In the genomic region with DNA sequence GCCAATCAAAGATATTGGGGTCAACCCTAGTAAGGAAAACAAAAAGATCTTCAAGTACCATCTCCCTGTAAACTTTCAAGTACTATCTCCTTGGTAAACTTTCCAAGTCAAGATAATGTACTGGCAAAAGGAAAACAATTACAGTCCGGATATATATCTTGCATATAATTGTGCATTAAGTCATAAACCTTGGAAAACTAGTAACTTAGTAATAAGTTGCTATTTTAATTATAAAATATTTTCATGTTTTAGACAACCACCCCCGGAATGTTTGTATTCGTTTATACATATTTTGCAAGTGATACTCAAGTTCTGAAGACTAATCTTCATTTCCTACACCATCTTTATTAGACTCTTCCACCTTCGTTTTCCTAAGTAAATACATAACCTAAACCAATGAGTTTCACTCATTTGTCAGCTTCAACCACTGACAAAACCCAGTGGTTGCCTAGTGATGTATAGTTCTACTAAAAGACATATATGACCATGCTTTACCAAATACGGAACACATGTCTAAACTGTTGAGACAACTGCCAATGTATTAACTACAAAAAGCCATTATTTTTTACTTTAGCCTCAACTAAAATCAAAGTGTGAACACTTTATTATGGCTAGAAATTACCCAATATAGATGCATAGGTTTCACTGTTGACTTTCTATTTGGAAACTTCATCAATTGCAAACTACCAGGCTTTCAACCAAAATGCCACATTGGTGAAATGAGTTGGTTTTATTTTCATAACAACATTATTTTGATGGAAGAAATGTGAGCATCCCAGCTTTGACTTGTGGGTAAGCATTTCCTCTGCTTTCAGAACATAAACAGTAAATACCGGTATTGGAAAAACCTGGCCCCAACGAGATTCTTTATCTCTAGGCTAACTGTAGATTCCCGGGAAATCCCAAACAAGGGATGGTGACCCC, we compare ENCODE assay signal across 8 cellular contexts. TPM values are rescaled to one million over a fixed set of nuclear protein-coding genes. Genes with fewer than 3 reads are reported as not detected.
A peak's percentile ranks its signal among the peaks of the same experiment; 100 is the strongest.
DNase-seq lines count a peak whose midpoint lies in the region; ATAC-seq and TF ChIP-seq lines count a peak whose summit lies in the region.

No MANE protein-coding gene starts in this region.

- H3K4me1 Mint-ChIP-seq in activated B cell treated with CpG ODN at 0.5 μM for 24 hours, result peaks cover 36% of the 10 kb centered on the region
- H3K4me1 Mint-ChIP-seq in stimulated activated naive B cell treated with anti-CD40 and anti-IgM and Interleukin-4, amounts not matched to agents 10 μg/mL and 1 μg/mL and 100 μg/mL, for 72 hours, result peaks cover 14 to 37% of the 10 kb centered on the region in 2 donors

- DNase-seq in NCI-H2171 treated with DMSO at 0.1 percent for 48 hours (lab: John Stamatoyannopoulos, UW) (peak; percentile 27), NCI-H2171 (lab: John Stamatoyannopoulos, UW) (no peak), activated B cell treated with CpG ODN at 0.5 μM for 24 hours (no peak), COLO668 (lab: John Stamatoyannopoulos, UW; ENCODE audit: unreplicated experiment) (no peak), hippocampal formation (lab: John Stamatoyannopoulos, UW) (no peak)
- no peak for DNase-seq in stimulated activated naive B cell treated with anti-CD40 and anti-IgM and Interleukin-4, amounts not matched to agents 10 μg/mL and 1 μg/mL and 100 μg/mL, for 72 hours

- H3K36me3 Mint-ChIP-seq in activated B cell treated with CpG ODN at 0.5 μM for 24 hours (ENCODE audit: low read depth), result peaks cover 3% of the 10 kb centered on the region
- peaks cover 0 to 8% of the 10 kb centered on the region in 2 donors for H3K36me3 Mint-ChIP-seq in stimulated activated naive B cell treated with anti-CD40 and anti-IgM and Interleukin-4, amounts not matched to agents 10 μg/mL and 1 μg/mL and 100 μg/mL, for 72 hours

- peak overlapping the region; percentile 72 for H3K4me3 ChIP-seq in iPS-15b (ENCODE audit: low read depth, low read length)

- peaks cover 9% of the 10 kb centered on the region for H3K27me3 ChIP-seq in iPS-15b (ENCODE audit: control insufficient read depth, insufficient read depth, low read length)

- H3K36me3 ChIP-seq in iPS-15b (ENCODE audit: control insufficient read depth, insufficient read depth, low read length), result no peaks in the 10 kb centered on the region

- TF ChIP-seq CTCF in activated B cell treated with CpG ODN at 0.5 μM for 24 hours (IDR thresholded peaks at IDR 0.05), result no peak

- POLR2A ChIA-PET in activated B cell treated with CpG ODN at 0.5 μM for 24 hours (lab: Charles Lee), result interaction anchor here (0.8 to 3.8 kb wide), 4 partner anchors 199 to 564 kb away, joined by 3 to 39 read pairs (median 6); no protein-coding TSS in a partner anchor

- H3K4me1 ChIP-seq in iPS-15b (ENCODE audit: control insufficient read depth, insufficient read depth, low read length), result peaks cover 5% of the 10 kb centered on the region

- CTCF ChIA-PET in activated B cell treated with CpG ODN at 0.5 μM for 24 hours (lab: Charles Lee), result no interaction called here

- ATAC-seq in activated B cell treated with CpG ODN at 0.5 μM for 24 hours (ENCODE audit: low read depth) (no peak), HG02938 (IDR thresholded peaks at IDR 0.05; ENCODE audit: unreplicated experiment) (no peak)
- ATAC-seq in stimulated activated naive B cell treated with anti-CD40 and anti-IgM and Interleukin-4, amounts not matched to agents 10 μg/mL and 1 μg/mL and 100 μg/mL, for 72 hours (replicated peaks), result no peak

- intact Hi-C loops in activated B cell treated with CpG ODN at 0.5 μM for 24 hours (cut with micrococcal nuclease), result loop anchor here (1.0 to 5.0 kb wide), 2 partner anchors 121 to 604 kb away; a partner anchor contains a TSS

- no peak overlapping the region for H3K9ac ChIP-seq in iPS-15b (ENCODE audit: low read depth, low read length)

- H3K27me3 Mint-ChIP-seq in activated B cell treated with CpG ODN at 0.5 μM for 24 hours, result no peaks in the 10 kb centered on the region
- no peaks in the 10 kb centered on the region for H3K27me3 Mint-ChIP-seq in stimulated activated naive B cell treated with anti-CD40 and anti-IgM and Interleukin-4, amounts not matched to agents 10 μg/mL and 1 μg/mL and 100 μg/mL, for 72 hours

- no peaks in the 10 kb centered on the region for H3K9me3 ChIP-seq in iPS-15b (ENCODE audit: control insufficient read depth, insufficient read depth, low read length)

- peak overlapping the region; percentile 89 for H3K4me3 Mint-ChIP-seq in activated B cell treated with CpG ODN at 0.5 μM for 24 hours
- peak overlapping the region; percentile 94 to 99 for H3K4me3 Mint-ChIP-seq in stimulated activated naive B cell treated with anti-CD40 and anti-IgM and Interleukin-4, amounts not matched to agents 10 μg/mL and 1 μg/mL and 100 μg/mL, for 72 hours

- peak overlapping the region; percentile 92 for H3K27ac Mint-ChIP-seq in activated B cell treated with CpG ODN at 0.5 μM for 24 hours
- peak overlapping the region; percentile 99 for H3K27ac Mint-ChIP-seq in stimulated activated naive B cell treated with anti-CD40 and anti-IgM and Interleukin-4, amounts not matched to agents 10 μg/mL and 1 μg/mL and 100 μg/mL, for 72 hours

- peaks cover under 1% of the 10 kb centered on the region for H3K9me3 Mint-ChIP-seq in activated B cell treated with CpG ODN at 0.5 μM for 24 hours
- no peaks in the 10 kb centered on the region for H3K9me3 Mint-ChIP-seq in stimulated activated naive B cell treated with anti-CD40 and anti-IgM and Interleukin-4, amounts not matched to agents 10 μg/mL and 1 μg/mL and 100 μg/mL, for 72 hours

RNA-seq across cellular contexts. Expression of a gene that starts 1.6 kb away (rescaled TPM):
- 63.3 and 67.9 TPM in 2 replicates for total RNA-seq in activated B cell treated with CpG ODN at 0.5 μM for 24 hours
